In the genomic region with DNA sequence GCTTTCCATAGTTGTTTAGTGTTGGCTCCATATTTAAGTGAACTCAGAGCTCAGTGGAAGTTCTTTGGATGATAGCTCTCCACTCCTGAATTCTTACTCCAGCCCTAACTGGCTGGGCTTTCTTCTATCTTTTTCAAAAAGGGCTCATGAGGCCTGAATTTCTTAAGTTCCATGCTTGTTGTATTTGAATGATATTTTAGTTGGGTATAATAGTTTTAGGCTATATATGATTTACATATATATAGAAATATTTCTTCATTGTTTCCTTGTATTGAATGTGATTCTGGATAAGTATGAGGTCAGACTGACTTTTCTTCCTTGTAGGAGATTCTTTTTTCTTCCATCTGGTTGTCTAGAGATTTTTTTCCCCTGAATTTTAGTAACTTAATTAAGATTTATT, we compare ENCODE assay signal across 34 cellular contexts.
DNase-seq lines count a peak whose midpoint lies in the region; ATAC-seq, FAIRE-seq and TF ChIP-seq lines count a peak whose summit lies in the region.
"Had no signal": no experiment of that assay in that cellular context is flagged by ENCODE, and none has a peak within 500 bp of the region (broad histone marks: within the 10 kb centered on the region; RNA-seq: fewer than 3 reads in every experiment).

No MANE protein-coding gene starts in this region.

- intact Hi-C loops in HepG2 (cut with micrococcal nuclease; ENCODE audit: unreplicated experiment) = no loop called here
- intact Hi-C loops in right lobe of liver (cut with DNase I) = no loop called here
- intact Hi-C loops in K562 (cut with micrococcal nuclease) = no loop called here

- H3K9me3 ChIP-seq in HepG2 (ENCODE audit: low read length) (peaks cover 10% of the 10 kb centered on the region), right lobe of liver (peaks cover 0 to 12% (median 0%) of the 10 kb centered on the region in 4 donors), HEK293 (ENCODE audit: control insufficient read depth, insufficient read depth, low read depth, low read length) (no peaks in the 10 kb centered on the region), K562 (replicated peaks; ENCODE audit: control insufficient read depth, insufficient read depth, low read depth, low read length) (no peaks in the 10 kb centered on the region; the same call in 1 of the 2 replicates), HAP-1 (no peaks in the 10 kb centered on the region)
- H3K9me3 ChIP-seq: BE2C had no signal

- no peak for TF ChIP-seq RAD21 in HepG2 (CRISPR knock-in tag; IDR thresholded peaks at IDR 0.05)
- no peak for TF ChIP-seq RAD21 in K562 (CRISPR knock-in tag; conservative IDR thresholded peaks at IDR 0.05 in 1 of 2, IDR thresholded peaks at IDR 0.05 in 1 of 2)

- H2AFZ ChIP-seq in HepG2 (ENCODE audit: low read length) = no peak overlapping the region
- no peak overlapping the region for H2AFZ ChIP-seq in K562 (ENCODE audit: low read depth, low read length)

- CTCF ChIA-PET in HepG2 (lab: Yijun Ruan, JAX; ENCODE audit: low intra/inter-chr PET ratio, low total read pairs) = no interaction called here
- CTCF ChIA-PET in HEK293 (lab: Yijun Ruan, JAX) = no interaction called here
- CTCF ChIA-PET in K562 (lab: Yijun Ruan, JAX; ENCODE audit: low intra/inter-chr PET ratio) = no interaction called here

- H3K9ac ChIP-seq in HepG2 (ENCODE audit: insufficient read depth, low read depth, low read length) = no peak overlapping the region
- no peak overlapping the region for H3K9ac ChIP-seq in K562 (ENCODE audit: insufficient read depth in 1 of 2, low read depth in 2 of 2, low read length in 2 of 2)
- H3K9ac ChIP-seq: BLaER1; BLaER1 treated with 17β-estradiol and CSF1 and Interleukin-3, amounts not matched to agents 10 nM and 100 nM had no signal

- TF ChIP-seq EP300 in HepG2 (IDR thresholded peaks at IDR 0.05; ENCODE audit: low read depth in 2 of 2, low read length in 2 of 2) (no peak), HepG2 (CRISPR knock-in tag; IDR thresholded peaks at IDR 0.05; ENCODE audit: borderline replicate concordance) (no peak), K562 (IDR thresholded peaks at IDR 0.05; ENCODE audit: low read length) (no peak)

- no peak overlapping the region for H3K4me2 ChIP-seq in HepG2 (ENCODE audit: low read depth, low read length)
- no peak overlapping the region for H3K4me2 ChIP-seq in K562 (ENCODE audit: insufficient read depth, low read length)
- H3K4me2 ChIP-seq: A549; BLaER1; BLaER1 treated with 17β-estradiol and CSF1 and Interleukin-3, amounts not matched to agents 10 nM and 100 nM had no signal

- H3K79me2 ChIP-seq in HepG2 (ENCODE audit: insufficient read depth, low read length) (no peaks in the 10 kb centered on the region), K562 (ENCODE audit: control insufficient read depth, insufficient read depth, low read length) (no peaks in the 10 kb centered on the region)

- TF ChIP-seq POLR2A in HepG2 (IDR thresholded peaks at IDR 0.05; ENCODE audit: insufficient read depth in 1 of 2, low read depth in 2 of 2, low read length in 2 of 2) = no peak
- TF ChIP-seq POLR2A in right lobe of liver (IDR thresholded peaks at IDR 0.05) = no peak
- no peak for TF ChIP-seq POLR2A in K562 (conservative IDR thresholded peaks at IDR 0.05)

- FAIRE-seq in HepG2 (lab: Jason Lieb, UNC) (no peak), K562 (lab: Jason Lieb, UNC) (no peak), islet of Langerhans (lab: Jason Lieb, UNC) (peak; percentile 58)
- FAIRE-seq: A549, D721Med had no signal

- TF ChIP-seq CTCF in HepG2 (CRISPR knock-in tag; IDR thresholded peaks at IDR 0.05) = no peak
- no peak for TF ChIP-seq CTCF in right lobe of liver (IDR thresholded peaks at IDR 0.05)
- TF ChIP-seq CTCF in HEK293 (tag by site-specific recombination; IDR thresholded peaks at IDR 0.05) = no peak
- TF ChIP-seq CTCF in K562 (IDR thresholded peaks at IDR 0.05 in 2 of 3, conservative IDR thresholded peaks at IDR 0.05 in 1 of 3; ENCODE audit: insufficient read depth in 2 of 3, low read depth in 1 of 3, low read length in 3 of 3) = no peak

- in situ Hi-C loops in HepG2 (cut with HindIII; ENCODE audit: extremely low pct_ligation_motif_present, low pct_unique_long_range_greater_than_20kb) (no loop called here), K562 (cut with MboI) (no loop called here), HAP-1 (cut with MboI; ENCODE audit: low sequenced_read_pairs) (no loop called here)

- H4K20me1 ChIP-seq in HepG2 (ENCODE audit: insufficient read depth, low read length) (no peaks in the 10 kb centered on the region), K562 (replicated peaks; ENCODE audit: control insufficient read depth, insufficient read depth, low read length) (no peaks in the 10 kb centered on the region)
- H4K20me1 ChIP-seq: BLaER1; BLaER1 treated with 17β-estradiol and CSF1 and Interleukin-3, amounts not matched to agents 10 nM and 100 nM had no signal

- POLR2A ChIA-PET in HepG2 (lab: Yijun Ruan, JAX) = no interaction called here
- POLR2A ChIA-PET in HEK293 (lab: Yijun Ruan, JAX) = no interaction called here
- POLR2A ChIA-PET in K562 (lab: Yijun Ruan, JAX) = no interaction called here

- no peaks in the 10 kb centered on the region for H3K27me3 ChIP-seq in HepG2 (ENCODE audit: control insufficient read depth in 1 of 2, insufficient read depth in 2 of 2, low read length in 2 of 2)
- H3K27me3 ChIP-seq in right lobe of liver = no peaks in the 10 kb centered on the region
- H3K27me3 ChIP-seq in K562 (ENCODE audit: control insufficient read depth in 2 of 2, insufficient read depth in 2 of 2, low read length in 2 of 2) = no peaks in the 10 kb centered on the region
- no peaks in the 10 kb centered on the region for H3K27me3 ChIP-seq in HAP-1 (ENCODE audit: low read depth)
- H3K27me3 ChIP-seq: BLaER1; BLaER1 treated with 17β-estradiol and CSF1 and Interleukin-3, amounts not matched to agents 10 nM and 100 nM had no signal

- no peak overlapping the region for H3K4me3 ChIP-seq in HepG2 (replicated peaks in 1 of 3; ENCODE audit: insufficient read depth in 1 of 3, low read depth in 2 of 3, low read length in 3 of 3)
- no peak overlapping the region for H3K4me3 ChIP-seq in right lobe of liver
- H3K4me3 ChIP-seq in HEK293 (ENCODE audit: low read depth, low read length) = no peak overlapping the region
- H3K4me3 ChIP-seq in K562 = no peak overlapping the region
- no peak overlapping the region for H3K4me3 ChIP-seq in HAP-1
- H3K4me3 ChIP-seq: A549; BLaER1; BLaER1 treated with 17β-estradiol and CSF1 and Interleukin-3, amounts not matched to agents 10 nM and 100 nM had no signal

- no peak for ATAC-seq in HepG2
- no peak for ATAC-seq in right lobe of liver
- no peak for ATAC-seq in K562
- no peak for ATAC-seq in HG03432 (IDR thresholded peaks at IDR 0.05; ENCODE audit: unreplicated experiment)
- ATAC-seq in GM19395 (IDR thresholded peaks at IDR 0.05; ENCODE audit: unreplicated experiment) = no peak
- ATAC-seq: A549; CD8-positive, alpha-beta T cell had no signal

- no peaks in the 10 kb centered on the region for H3K36me3 ChIP-seq in HepG2 (replicated peaks in 1 of 2; ENCODE audit: control insufficient read depth in 1 of 2, insufficient read depth in 2 of 2, low read length in 2 of 2)
- H3K36me3 ChIP-seq in right lobe of liver = no peaks in the 10 kb centered on the region
- H3K36me3 ChIP-seq in HEK293 (ENCODE audit: control insufficient read depth in 2 of 2, insufficient read depth in 1 of 2, low read length in 2 of 2) = no peaks in the 10 kb centered on the region
- H3K36me3 ChIP-seq in K562 (ENCODE audit: control insufficient read depth, insufficient read depth, low read length) = no peaks in the 10 kb centered on the region
- no peaks in the 10 kb centered on the region for H3K36me3 ChIP-seq in HAP-1 (replicated peaks)
- H3K36me3 ChIP-seq: BE2C; BLaER1; BLaER1 treated with 17β-estradiol and CSF1 and Interleukin-3, amounts not matched to agents 10 nM and 100 nM had no signal

- BruUV-seq in HepG2 (replicated peaks; lab: Mats Ljungman, UMichigan) (no TSS peak), K562 (replicated peaks; lab: Mats Ljungman, UMichigan) (no TSS peak)

- H3K9me1 ChIP-seq in K562 (ENCODE audit: control insufficient read depth, insufficient read depth, low read length) = no peaks in the 10 kb centered on the region

- DNase-seq in HepG2 (ENCODE audit: low spot score) = no peak
- no peak for DNase-seq in right lobe of liver
- DNase-seq in K562 (ENCODE audit: extremely low read depth in 1 of 4, low spot score in 3 of 4) = no peak
- DNase-seq in HAP-1 (ENCODE audit: low spot score in 2 of 2) = no peak
- DNase-seq: 8988T; ACHN; AML-193; BE2C; C1 segment of cervical spinal cord; Caco-2; Calu3; CD4-positive, alpha-beta memory T cell; CD4-positive, alpha-beta T cell; CD4-positive, CD25-positive, alpha-beta regulatory T cell; CD8-positive, alpha-beta memory T cell; CD8-positive, alpha-beta T cell; COR-L47; DMS 273 treated with DMSO at 0.1 percent for 48 hours; DMS153; DMS53; DMS79; DMS79 treated with DMSO at 0.1 percent for 48 hours; DND-41; EL had no signal

- H3K27ac ChIP-seq in HepG2 (ENCODE audit: extremely low read length, insufficient read depth, low read length) = no peak overlapping the region
- H3K27ac ChIP-seq in right lobe of liver = no peak overlapping the region
- no peak overlapping the region for H3K27ac ChIP-seq in HEK293 (ENCODE audit: extremely low read depth, low read depth, low read length)
- H3K27ac ChIP-seq in K562 (ENCODE audit: extremely low read depth, low read depth, low read length) = no peak overlapping the region
- H3K27ac ChIP-seq: 22Rv1; A549; BLaER1; BLaER1 treated with 17β-estradiol and CSF1 and Interleukin-3, amounts not matched to agents 10 nM and 100 nM; C4-2B had no signal

- H3K4me1 ChIP-seq in HepG2 (ENCODE audit: insufficient read depth, low read length) = no peaks in the 10 kb centered on the region
- H3K4me1 ChIP-seq in right lobe of liver = no peaks in the 10 kb centered on the region
- no peaks in the 10 kb centered on the region for H3K4me1 ChIP-seq in HEK293 (ENCODE audit: control insufficient read depth, insufficient read depth, low read length)
- no peaks in the 10 kb centered on the region for H3K4me1 ChIP-seq in K562 (replicated peaks in 1 of 2; ENCODE audit: control insufficient read depth in 2 of 2, insufficient read depth in 2 of 2, low read length in 2 of 2)
- H3K4me1 ChIP-seq in HAP-1 = no peaks in the 10 kb centered on the region
- H3K4me1 ChIP-seq: A549; BE2C; BLaER1; BLaER1 treated with 17β-estradiol and CSF1 and Interleukin-3, amounts not matched to agents 10 nM and 100 nM; Caco-2 had no signal

TF ChIP-seq in HepG2, 621 proteins besides CTCF, POLR2A, EP300 and RAD21:
- TF ChIP-seq HOXA7 (CRISPR knock-in tag; IDR thresholded peaks at IDR 0.05) (no peak), ZFP1 (CRISPR knock-in tag; IDR thresholded peaks at IDR 0.05) (peak; percentile 77; the same call in 1 of the 2 replicates)

TF ChIP-seq in HEK293, 187 proteins besides CTCF, POLR2A, EP300 and RAD21 (continues in another document):
- peak; percentile 35 for TF ChIP-seq SETDB1 (IDR thresholded peaks at IDR 0.05; ENCODE audit: insufficient read length, low read length)

TF ChIP-seq in K562, 482 proteins besides CTCF, POLR2A, EP300 and RAD21:
- TF ChIP-seq HDAC3 (IDR thresholded peaks at IDR 0.05; ENCODE audit: borderline replicate concordance, partially characterized antibody) (no peak), ZFP1 (CRISPR knock-in tag; IDR thresholded peaks at IDR 0.05) (peak; percentile 56; the same call in 1 of the 2 replicates)

Comparison
In these comparisons a context has a peak if more than half of its experiments do, and no peak if none do; other contexts are left out.
1. Of the 241 proteins assayed by ChIP-seq in both HepG2 and K562: peak only in HepG2: none; only in K562: none; in both: ZFP1; in neither: 240.